8 cellular contexts compared by ENCODE assay signal in genomic region chr4:36244257-36245084, GRCh38. TPM values are rescaled to one million over a fixed set of nuclear protein-coding genes. Genes with fewer than 3 reads are reported as not detected.
DNase-seq lines count a peak whose midpoint lies in the region; ATAC-seq and TF ChIP-seq lines count a peak whose summit lies in the region.

TSS of gene ARAP2 (minus strand) at chr4:36244514. CDS start at chr4:36229486, 15,028 bp downstream.

- peak; percentile 65 to 81 (median 74) for DNase-seq in CD4-positive, CD25-positive, alpha-beta regulatory T cell
- DNase-seq in SK-N-MC (ENCODE audit: low read depth, low spot score) (no peak), left ventricle myocardium inferior (peak; percentile 33), uterus (peak; percentile 34 to 56)
- DNase-seq in activated naive CD4-positive, alpha-beta T cell treated with anti-CD3 and anti-CD28 coated beads, Interleukin-2, amount 50 U/mL, for 72 hours (ENCODE audit: low spot score in 2 of 2) = peak; percentile 76 to 88

- H3K36me3 ChIP-seq in CD4-positive, CD25-positive, alpha-beta regulatory T cell (ENCODE audit: control insufficient read depth, insufficient read depth, low read length) = no peaks in the 10 kb centered on the region
- H3K36me3 ChIP-seq in SK-N-MC (ENCODE audit: insufficient read depth, low read length) = no peaks in the 10 kb centered on the region
- H3K36me3 ChIP-seq in left ventricle myocardium inferior = no peaks in the 10 kb centered on the region
- H3K36me3 ChIP-seq in rectal smooth muscle tissue (ENCODE audit: control insufficient read depth, insufficient read depth, low read length) = no peaks in the 10 kb centered on the region
- no peaks in the 10 kb centered on the region for H3K36me3 ChIP-seq in uterus

- H3K9me3 Mint-ChIP-seq in CD4-positive, CD25-positive, alpha-beta regulatory T cell = no peaks in the 10 kb centered on the region
- no peaks in the 10 kb centered on the region for H3K9me3 Mint-ChIP-seq in activated naive CD4-positive, alpha-beta T cell treated with anti-CD3 and anti-CD28 coated beads, Interleukin-2, amount 50 U/mL, for 72 hours

- ATAC-seq in CD4-positive, CD25-positive, alpha-beta regulatory T cell (ENCODE audit: low read depth in 2 of 2) = peak; percentile 74 to 78
- ATAC-seq in GM19372 (IDR thresholded peaks at IDR 0.05; ENCODE audit: low read depth, unreplicated experiment) (peak; percentile 58), HG03521 (IDR thresholded peaks at IDR 0.05; ENCODE audit: unreplicated experiment) (peak; percentile 63)
- ATAC-seq in activated naive CD4-positive, alpha-beta T cell treated with anti-CD3 and anti-CD28 coated beads, Interleukin-2, amount 50 U/mL, for 72 hours = peak; percentile 84 to 90

- H3K9ac ChIP-seq in SK-N-MC (ENCODE audit: insufficient read length) (no peak within 1 kb of the TSS), rectal smooth muscle tissue (ENCODE audit: low read length) (peak within 1 kb of the TSS; percentile 88)

- peaks cover 32% of the 10 kb centered on the region for H3K4me1 ChIP-seq in CD4-positive, CD25-positive, alpha-beta regulatory T cell (ENCODE audit: control insufficient read depth, insufficient read depth, low read length, poor library complexity, severe bottlenecking)
- H3K4me1 ChIP-seq in left ventricle myocardium inferior (peaks cover 14% of the 10 kb centered on the region), rectal smooth muscle tissue (ENCODE audit: control insufficient read depth, insufficient read depth, low read length) (no peaks in the 10 kb centered on the region), uterus (no peaks in the 10 kb centered on the region)

- H3K27ac ChIP-seq in CD4-positive, CD25-positive, alpha-beta regulatory T cell (ENCODE audit: insufficient read depth, low read length, poor library complexity, severe bottlenecking) = peak within 1 kb of the TSS; percentile 87
- H3K27ac ChIP-seq in SK-N-MC (no peak within 1 kb of the TSS), left ventricle myocardium inferior (replicated peaks) (peak within 1 kb of the TSS; percentile 81), rectal smooth muscle tissue (ENCODE audit: low read depth, low read length) (peak within 1 kb of the TSS; percentile 70), uterus (peak within 1 kb of the TSS; percentile 87 to 94)

- no peaks in the 10 kb centered on the region for H3K9me3 ChIP-seq in CD4-positive, CD25-positive, alpha-beta regulatory T cell (ENCODE audit: control insufficient read depth in 2 of 2, low read length in 2 of 2)
- H3K9me3 ChIP-seq in SK-N-MC (ENCODE audit: low read depth, low read length) (no peaks in the 10 kb centered on the region), left ventricle myocardium inferior (replicated peaks) (no peaks in the 10 kb centered on the region), uterus (no peaks in the 10 kb centered on the region)

- TF ChIP-seq CTCF in left ventricle myocardium inferior (IDR thresholded peaks at IDR 0.05; ENCODE audit: borderline replicate concordance) (peak; percentile 9), uterus (IDR thresholded peaks at IDR 0.05) (no peak)

- H3K27me3 Mint-ChIP-seq in CD4-positive, CD25-positive, alpha-beta regulatory T cell = peaks cover 4% of the 10 kb centered on the region

- peak; percentile 9 to 36 for TF ChIP-seq POLR2A in uterus (IDR thresholded peaks at IDR 0.05)

- H3K4me1 Mint-ChIP-seq in CD4-positive, CD25-positive, alpha-beta regulatory T cell = peaks cover 21 to 44% (median 26%) of the 10 kb centered on the region in 4 donors

- no peaks in the 10 kb centered on the region for H3K27me3 ChIP-seq in CD4-positive, CD25-positive, alpha-beta regulatory T cell (ENCODE audit: control insufficient read depth, insufficient read depth, low read length)
- H3K27me3 ChIP-seq in left ventricle myocardium inferior (ENCODE audit: low read depth) = peaks cover 36% of the 10 kb centered on the region
- no peaks in the 10 kb centered on the region for H3K27me3 ChIP-seq in rectal smooth muscle tissue (ENCODE audit: control insufficient read depth, insufficient read depth, low read length)
- no peaks in the 10 kb centered on the region for H3K27me3 ChIP-seq in uterus

- peak within 1 kb of the TSS; percentile 92 to 97 (median 94) for H3K27ac Mint-ChIP-seq in CD4-positive, CD25-positive, alpha-beta regulatory T cell
- peak within 1 kb of the TSS; percentile 94 to 98 for H3K27ac Mint-ChIP-seq in activated naive CD4-positive, alpha-beta T cell treated with anti-CD3 and anti-CD28 coated beads, Interleukin-2, amount 50 U/mL, for 72 hours

- H3K36me3 Mint-ChIP-seq in CD4-positive, CD25-positive, alpha-beta regulatory T cell = peaks cover 2% of the 10 kb centered on the region
- peaks cover 7 to 36% of the 10 kb centered on the region in 2 donors for H3K36me3 Mint-ChIP-seq in activated naive CD4-positive, alpha-beta T cell treated with anti-CD3 and anti-CD28 coated beads, Interleukin-2, amount 50 U/mL, for 72 hours

- peak within 1 kb of the TSS; percentile 99 for H3K4me3 ChIP-seq in CD4-positive, CD25-positive, alpha-beta regulatory T cell (ENCODE audit: low read depth, low read length)
- H3K4me3 ChIP-seq in SK-N-MC (peak within 1 kb of the TSS; percentile 72), left ventricle myocardium inferior (peak within 1 kb of the TSS; percentile 75), rectal smooth muscle tissue (ENCODE audit: low read length) (peak within 1 kb of the TSS; percentile 69), uterus (peak within 1 kb of the TSS; percentile 74 to 87)

- peak within 1 kb of the TSS; percentile 92 to 100 (median 96) for H3K4me3 Mint-ChIP-seq in CD4-positive, CD25-positive, alpha-beta regulatory T cell

- intact Hi-C loops in left ventricle myocardium inferior (cut with micrococcal nuclease) = no loop called here
- intact Hi-C loops in uterus (cut with DNase I; ENCODE audit: low total_unique reads) = no loop called here

RNA-seq across cellular contexts. Expression of gene ARAP2, which starts in this region (rescaled TPM):
- 92.2 TPM for total RNA-seq in CD4-positive, CD25-positive, alpha-beta regulatory T cell
- polyA plus RNA-seq in CD4-positive, CD25-positive, alpha-beta regulatory T cell = 10 to 100 TPM; 10.2 to 21.2 (median 13.9) TPM
- total RNA-seq in activated naive CD4-positive, alpha-beta T cell treated with anti-CD3 and anti-CD28 coated beads, Interleukin-2, amount 50 U/mL, for 72 hours = 10 to 100 TPM; 24.5 to 90.8 TPM
- total RNA-seq in left ventricle myocardium inferior (2.9 TPM), uterus (100 to 1,000 TPM in 1 of 4 donors, 10 to 100 TPM in 3; 10.5 to 134 (median 27.1) TPM)
